1 cellular context compared by ENCODE assay signal in genomic region chr7:140229591-140230516, GRCh38.
TF ChIP-seq lines count a peak whose summit lies in the region.

No MANE protein-coding gene starts in this region.

TF ChIP-seq in HepG2, 621 proteins besides CTCF, POLR2A, EP300 and RAD21 (continued from another document and continues in another):
- TF ChIP-seq RERE (CRISPR knock-in tag; IDR thresholded peaks at IDR 0.05; ENCODE audit: low read depth) (peak; percentile 90), ZNF780A (CRISPR knock-in tag; IDR thresholded peaks at IDR 0.05) (0 out of 2 replicates have a peak, but pooled peaks have one; percentile 77), BHLHE40 (IDR thresholded peaks at IDR 0.05; ENCODE audit: low read length) (peak; percentile 70), ZNF556 (CRISPR knock-in tag; IDR thresholded peaks at IDR 0.05; ENCODE audit: borderline replicate concordance) (no peak), ZNF367 (CRISPR knock-in tag; IDR thresholded peaks at IDR 0.05; ENCODE audit: borderline replicate concordance) (peak; percentile 51; the same call in 1 of the 2 replicates), E2F2 (CRISPR knock-in tag; IDR thresholded peaks at IDR 0.05; ENCODE audit: borderline replicate concordance) (0 out of 2 replicates have a peak, but pooled peaks have one; percentile 50), DR1 (CRISPR knock-in tag; IDR thresholded peaks at IDR 0.05) (peak; percentile 32; the same call in 1 of the 2 replicates), ZFY (CRISPR knock-in tag; IDR thresholded peaks at IDR 0.05) (peak; percentile 37; the same call in 1 of the 2 replicates), NONO (IDR thresholded peaks at IDR 0.05) (no peak), NONO (CRISPR knock-in tag; conservative IDR thresholded peaks at IDR 0.05) (peak; percentile 78; the same call in 1 of the 2 replicates), TEF (CRISPR knock-in tag; IDR thresholded peaks at IDR 0.05) (peak; percentile 74; the same call in 1 of the 2 replicates), NFE2 (CRISPR knock-in tag; IDR thresholded peaks at IDR 0.05) (no peak), BRCA1 (CRISPR knock-in tag; IDR thresholded peaks at IDR 0.05) (peak; percentile 79; the same call in 1 of the 2 replicates), HBP1 (CRISPR knock-in tag; IDR thresholded peaks at IDR 0.05; ENCODE audit: low read depth) (peak; percentile 75; the same call in 1 of the 2 replicates), MXD3 (CRISPR knock-in tag; IDR thresholded peaks at IDR 0.05) (peak; percentile 71; the same call in 1 of the 2 replicates), LBX2 (CRISPR knock-in tag; IDR thresholded peaks at IDR 0.05; ENCODE audit: borderline replicate concordance) (no peak), BORCS8-MEF2B (CRISPR knock-in tag; IDR thresholded peaks at IDR 0.05) (peak; percentile 89), MLXIP (CRISPR knock-in tag; IDR thresholded peaks at IDR 0.05; ENCODE audit: borderline replicate concordance) (no peak; the same call in 1 of the 2 replicates), REL (CRISPR knock-in tag; conservative IDR thresholded peaks at IDR 0.05) (no peak), ZNF792 (CRISPR knock-in tag; IDR thresholded peaks at IDR 0.05) (peak; percentile 78), ZNF354B (CRISPR knock-in tag; IDR thresholded peaks at IDR 0.05) (0 out of 2 replicates have a peak, but pooled peaks have one; percentile 55), ERF (CRISPR knock-in tag; IDR thresholded peaks at IDR 0.05) (peak; percentile 99), HOXA5 (CRISPR knock-in tag; IDR thresholded peaks at IDR 0.05) (peak; percentile 63; the same call in 1 of the 2 replicates), ATAD3A (CRISPR knock-in tag; IDR thresholded peaks at IDR 0.05) (no peak), GRHL1 (CRISPR knock-in tag; conservative IDR thresholded peaks at IDR 0.05) (no peak), ZNF253 (CRISPR knock-in tag; IDR thresholded peaks at IDR 0.05; ENCODE audit: borderline replicate concordance) (peak; percentile 72; the same call in 1 of the 2 replicates), ZNF382 (CRISPR knock-in tag; IDR thresholded peaks at IDR 0.05; ENCODE audit: borderline replicate concordance) (no peak), EHMT2 (IDR thresholded peaks at IDR 0.05; ENCODE audit: borderline replicate concordance, low read depth, low read length) (no peak), BCL6 (CRISPR knock-in tag; IDR thresholded peaks at IDR 0.05) (peak; percentile 98), ZNF607 (CRISPR knock-in tag; IDR thresholded peaks at IDR 0.05; ENCODE audit: borderline replicate concordance) (peak; percentile 22; the same call in 1 of the 2 replicates), ZSCAN22 (CRISPR knock-in tag; IDR thresholded peaks at IDR 0.05) (no peak), ZNF749 (CRISPR knock-in tag; IDR thresholded peaks at IDR 0.05; ENCODE audit: borderline replicate concordance) (0 out of 2 replicates have a peak, but pooled peaks have one; percentile 50), ZNF333 (CRISPR knock-in tag; IDR thresholded peaks at IDR 0.05; ENCODE audit: borderline replicate concordance) (no peak), TFAP4 (IDR thresholded peaks at IDR 0.05; ENCODE audit: borderline replicate concordance, low read depth) (peak; percentile 76), ZNF513 (CRISPR knock-in tag; conservative IDR thresholded peaks at IDR 0.05) (no peak), TCF12 (IDR thresholded peaks at IDR 0.05) (no peak), TCF12 (CRISPR knock-in tag; IDR thresholded peaks at IDR 0.05) (peak; percentile 78), ZNF597 (CRISPR knock-in tag; IDR thresholded peaks at IDR 0.05) (0 out of 2 replicates have a peak, but pooled peaks have one; percentile 30), ARNT (IDR thresholded peaks at IDR 0.05) (no peak), ZNF83 (CRISPR knock-in tag; IDR thresholded peaks at IDR 0.05; ENCODE audit: borderline replicate concordance) (no peak), WIZ (CRISPR knock-in tag; IDR thresholded peaks at IDR 0.05) (no peak), NCOR1 (IDR thresholded peaks at IDR 0.05; ENCODE audit: borderline replicate concordance, low read length) (peak; percentile 93; the same call in 1 of the 2 replicates), ADNP (CRISPR knock-in tag; IDR thresholded peaks at IDR 0.05) (no peak), STAG1 (CRISPR knock-in tag; IDR thresholded peaks at IDR 0.05) (peak; percentile 31), AKAP8 (CRISPR knock-in tag; IDR thresholded peaks at IDR 0.05) (no peak)
